In genomic region chr5:126540631-126541030, GRCh38 we compare ENCODE assay signal across 24 cellular contexts.
"Had no signal": no experiment of that assay in that cellular context is flagged by ENCODE, and none has a peak within 500 bp of the region (broad histone marks: within the 10 kb centered on the region; RNA-seq: fewer than 3 reads in every experiment).

No MANE protein-coding gene starts in this region.

- H3K27me3 Mint-ChIP-seq: activated CD8-positive, alpha-beta T cell treated with anti-CD3 and anti-CD28 coated beads for 36 hours; activated T-cell treated with anti-CD3 and anti-CD28 coated beads, Interleukin-2, amount 50 U/mL, for 24 hours had no signal

- FAIRE-seq: bronchial epithelial cell had no signal

- H3K36me3 Mint-ChIP-seq: activated naive CD4-positive, alpha-beta T cell treated with anti-CD3 and anti-CD28 coated beads, Interleukin-2, amount 50 U/mL, for 72 hours had no signal

- DNase-seq: activated CD4-positive, alpha-beta T cell treated with anti-CD3 and anti-CD28 coated beads, Interleukin-2, amount 10 ng/mL, durations not matched to agents 24 days and 14 days; activated CD4-positive, alpha-beta T cell treated with anti-CD3 and anti-CD28 coated beads, Interleukin-2, amount 50 U/mL, for 4 hours; activated CD8-positive, alpha-beta T cell treated with anti-CD3 and anti-CD28 coated beads for 36 hours; activated gamma-delta T cell; activated naive CD4-positive, alpha-beta T cell treated with anti-CD3 and anti-CD28 coated beads for 36 hours; activated T-cell treated with anti-CD3 and anti-CD28 coated beads, Interleukin-2, amount 50 U/mL, for 24 hours; anterior cingulate cortex; caudate nucleus; MM.1S; MV-4-11; NCI-H1092; NCI-H1436 treated with DMSO at 0.1 percent for 48 hours; NCI-H1694 treated with DMSO at 0.1 percent for 48 hours; NCI-H2029; NCI-H345; NCI-H524 treated with DMSO at 0.1 percent for 48 hours; SHP77; SJCRH30; T1000 had no signal

- H3K9me3 ChIP-seq: SJCRH30 had no signal

- H3K4me3 Mint-ChIP-seq: activated CD4-positive, alpha-beta T cell treated with anti-CD3 and anti-CD28 coated beads, Interleukin-2, amount 10 ng/mL, durations not matched to agents 24 days and 14 days; activated CD8-positive, alpha-beta T cell treated with anti-CD3 and anti-CD28 coated beads for 36 hours; activated naive CD4-positive, alpha-beta T cell treated with anti-CD3 and anti-CD28 coated beads for 36 hours; activated T-cell treated with anti-CD3 and anti-CD28 coated beads, Interleukin-2, amount 50 U/mL, for 24 hours; brain had no signal

- H3K4me3 ChIP-seq: SJCRH30, SK-N-MC had no signal

- H3K4me1 Mint-ChIP-seq: activated CD4-positive, alpha-beta T cell treated with anti-CD3 and anti-CD28 coated beads, Interleukin-2, amount 10 ng/mL, durations not matched to agents 24 days and 14 days had no signal

- H3K27ac Mint-ChIP-seq: activated CD4-positive, alpha-beta T cell treated with anti-CD3 and anti-CD28 coated beads, Interleukin-2, amount 10 ng/mL, durations not matched to agents 24 days and 14 days; activated CD8-positive, alpha-beta T cell treated with anti-CD3 and anti-CD28 coated beads for 36 hours; activated naive CD4-positive, alpha-beta T cell treated with anti-CD3 and anti-CD28 coated beads for 36 hours; activated naive CD4-positive, alpha-beta T cell treated with anti-CD3 and anti-CD28 coated beads, Interleukin-2, amount 50 U/mL, for 72 hours; activated T-cell treated with anti-CD3 and anti-CD28 coated beads, Interleukin-2, amount 50 U/mL, for 24 hours; activated T-helper 2 cell treated with anti-CD3 and anti-CD28 coated beads, Interferon-gamma antibody, Interleukin-2, Interleukin-4, amounts not matched to agents 10 μg/mL and 5 μg/mL and 100 μg/mL, durations not matched to agents 14 hours and 24 hours and 36 hours; brain had no signal

- H3K27me3 ChIP-seq: SJCRH30 had no signal

- H3K27ac ChIP-seq: SJCRH30, SK-N-MC had no signal

- H3K9me3 Mint-ChIP-seq: activated CD4-positive, alpha-beta T cell treated with anti-CD3 and anti-CD28 coated beads, Interleukin-2, amount 10 ng/mL, durations not matched to agents 24 days and 14 days; activated CD8-positive, alpha-beta T cell treated with anti-CD3 and anti-CD28 coated beads for 36 hours; activated naive CD4-positive, alpha-beta T cell treated with anti-CD3 and anti-CD28 coated beads for 36 hours; activated naive CD4-positive, alpha-beta T cell treated with anti-CD3 and anti-CD28 coated beads, Interleukin-2, amount 50 U/mL, for 72 hours; activated T-cell treated with anti-CD3 and anti-CD28 coated beads, Interleukin-2, amount 50 U/mL, for 24 hours; activated T-helper 2 cell treated with anti-CD3 and anti-CD28 coated beads, Interferon-gamma antibody, Interleukin-2, Interleukin-4, amounts not matched to agents 10 μg/mL and 5 μg/mL and 100 μg/mL, durations not matched to agents 14 hours and 24 hours and 36 hours had no signal
